Comparison of ENCODE assay signal across 8 cellular contexts in genomic region chr2:60806988-60807681, GRCh38. TPM values are rescaled to one million over a fixed set of nuclear protein-coding genes. Genes with fewer than 3 reads are reported as not detected.
DNase-seq lines count a peak whose midpoint lies in the region; ATAC-seq, FAIRE-seq and TF ChIP-seq lines count a peak whose summit lies in the region.

No MANE protein-coding gene starts in this region.

- peak; percentile 84 for FAIRE-seq in GM12892 (lab: Jason Lieb, UNC)

- H3K9me3 ChIP-seq in Karpas-422 (ENCODE audit: low read length): no peaks in the 10 kb centered on the region
- no peaks in the 10 kb centered on the region for H3K9me3 ChIP-seq in left ventricle myocardium inferior (replicated peaks)

- H3K36me3 ChIP-seq in Karpas-422 (ENCODE audit: insufficient read depth, low read length) (peaks cover 5% of the 10 kb centered on the region; the same call in 1 of the 2 replicates), left ventricle myocardium inferior (peaks cover 15% of the 10 kb centered on the region)

- TF ChIP-seq POLR2A in GM12892 (IDR thresholded peaks at IDR 0.05; ENCODE audit: low read depth, low read length) (peak; percentile 42; the same call in 1 of the 2 replicates), erythroblast (IDR thresholded peaks at IDR 0.05; ENCODE audit: low read length) (no peak)

- peak; percentile 87 for ATAC-seq in GM21825 (IDR thresholded peaks at IDR 0.05; ENCODE audit: unreplicated experiment)

- DNase-seq in GM12892 (ENCODE audit: insufficient read length) (peak; percentile 50), Karpas-422 (peak; percentile 65), UCSD-AML1 (lab: John Stamatoyannopoulos, UW; ENCODE audit: unreplicated experiment) (peak; percentile 24), erythroblast (lab: John Stamatoyannopoulos, UW) (peak; percentile 6 to 35), left ventricle myocardium inferior (no peak), SW 1271 (lab: John Stamatoyannopoulos, UW) (no peak)
- peak in 3 of 4 experiments; percentile 31 to 57 (median 51) for DNase-seq in stimulated activated CD4-positive, alpha-beta T cell treated with anti-CD3 and anti-CD28 coated beads, Interleukin-1b, Interleukin-23, amount 100 ng/mL, for 24 hours (ENCODE audit: low read depth in 4 of 4, low spot score in 1 of 4)

- H3K27ac ChIP-seq in Karpas-422 (ENCODE audit: low read length) (0 out of 2 replicates have a peak overlapping the region, but pooled peaks have one; percentile 15), left ventricle myocardium inferior (replicated peaks) (no peak overlapping the region)

- no peaks in the 10 kb centered on the region for H4K20me1 ChIP-seq in Karpas-422 (ENCODE audit: insufficient read depth, low read depth, low read length)

- no peak overlapping the region; the same call in 1 of the 2 replicates for H3K9ac ChIP-seq in Karpas-422 (ENCODE audit: low read length)

- peak overlapping the region; percentile 37 for H3K4me2 ChIP-seq in Karpas-422 (ENCODE audit: low read depth, low read length, poor library complexity, severe bottlenecking)

- H3K4me1 ChIP-seq in Karpas-422 (ENCODE audit: low read length) (peaks cover 15% of the 10 kb centered on the region), left ventricle myocardium inferior (peaks cover 8% of the 10 kb centered on the region)

- peak overlapping the region; percentile 45 for H2AFZ ChIP-seq in Karpas-422 (ENCODE audit: low read length)

- no peak for TF ChIP-seq CTCF in left ventricle myocardium inferior (IDR thresholded peaks at IDR 0.05; ENCODE audit: borderline replicate concordance)

- no peaks in the 10 kb centered on the region for H3K9me2 ChIP-seq in Karpas-422 (replicated peaks; ENCODE audit: insufficient read depth, low read length)

- H3K79me2 ChIP-seq in Karpas-422 (ENCODE audit: low read length): no peaks in the 10 kb centered on the region

- H3K27me3 ChIP-seq in Karpas-422 (ENCODE audit: low read length): no peaks in the 10 kb centered on the region
- H3K27me3 ChIP-seq in left ventricle myocardium inferior (ENCODE audit: low read depth): no peaks in the 10 kb centered on the region

- H3K4me3 ChIP-seq in Karpas-422 (ENCODE audit: low read length) (no peak overlapping the region), left ventricle myocardium inferior (no peak overlapping the region)

- intact Hi-C loops in left ventricle myocardium inferior (cut with micrococcal nuclease): no loop called here

RNA-seq across cellular contexts. Expression of gene PAPOLG, which starts 51.1 kb away (rescaled TPM):
- 7.0 TPM for polyA plus RNA-seq in GM12892 (2012; ENCODE audit: missing spikeins)
- 21.1 and 41.3 TPM in 2 replicates for total RNA-seq in Karpas-422 (2014; rRNA removed; shearing (Covaris generic); ENCODE audit: low replicate concordance)
- 6.9 TPM for total RNA-seq in left ventricle myocardium inferior

Comparison
In these comparisons a context has a peak if more than half of its experiments do, and no peak if none do; other contexts are left out.
1. DNase-seq: peak in GM12892 (single experiment), Karpas-422 (single experiment), UCSD-AML1 (single experiment), erythroblast (2 of 2) and stimulated activated CD4-positive, alpha-beta T cell treated with anti-CD3 and anti-CD28 coated beads, Interleukin-1b, Interleukin-23, amount 100 ng/mL, for 24 hours (3 of 4); none in left ventricle myocardium inferior (single experiment) and SW 1271 (0 of 2).